Comparison of ENCODE assay signal across 7 cellular contexts in genomic region chr2:213425618-213426017, GRCh38.
"Had no signal": no experiment of that assay in that cellular context is flagged by ENCODE, and none has a peak within 500 bp of the region (broad histone marks: within the 10 kb centered on the region; RNA-seq: fewer than 3 reads in every experiment).

No MANE protein-coding gene starts in this region.

- H3K4me3 ChIP-seq: GM12878 had no signal

- DNase-seq: GDM1, GF-D8 had no signal

- FAIRE-seq: GM12878, GM12891, GM12892, GM18507, GM19239 had no signal

- ATAC-seq: GM12878 had no signal
